Comparison of ENCODE assay signal across 1 cellular context in the genomic region with DNA sequence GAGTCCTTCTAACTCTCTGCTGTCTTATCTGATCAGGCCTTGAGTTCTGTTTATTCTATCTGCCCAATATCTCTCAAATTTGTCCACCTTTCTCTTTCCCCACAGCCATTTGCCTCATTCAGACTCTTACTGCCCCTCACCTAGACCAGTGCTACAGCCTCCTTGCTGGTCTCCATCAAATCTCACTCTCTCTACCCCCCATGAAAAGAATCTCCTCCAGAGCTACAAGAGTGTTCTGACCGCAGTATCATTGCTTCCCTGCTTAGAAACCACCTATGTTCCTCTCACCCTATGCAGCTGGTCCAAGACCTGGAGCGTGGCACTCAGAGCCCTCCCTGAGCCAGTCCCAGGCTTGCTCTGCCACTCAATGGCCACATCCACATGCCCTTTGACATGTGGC.
TF ChIP-seq lines count a peak whose summit lies in the region.

No MANE protein-coding gene starts in this region.

TF ChIP-seq in H1, 55 proteins besides CTCF, POLR2A, EP300 and RAD21:
- TF ChIP-seq POU5F1 (IDR thresholded peaks at IDR 0.05; ENCODE audit: low read depth, low read length) (no peak), CHD2 (IDR thresholded peaks at IDR 0.05; ENCODE audit: low read length) (no peak), NRF1 (IDR thresholded peaks at IDR 0.05; ENCODE audit: low read depth, low read length) (no peak), CREB1 (IDR thresholded peaks at IDR 0.05) (no peak), PHF8 (conservative IDR thresholded peaks at IDR 0.05; ENCODE audit: low read depth, low read length) (no peak), RBBP5 (IDR thresholded peaks at IDR 0.05; ENCODE audit: borderline replicate concordance, low read depth, low read length) (no peak), BRCA1 (IDR thresholded peaks at IDR 0.05; ENCODE audit: low read depth, low read length) (no peak), JUN (IDR thresholded peaks at IDR 0.05; ENCODE audit: low read depth, low read length) (no peak), TBP (IDR thresholded peaks at IDR 0.05; ENCODE audit: low read depth, low read length) (no peak), SP1 (IDR thresholded peaks at IDR 0.05; ENCODE audit: low read depth, low read length) (no peak), CBX8 (IDR thresholded peaks at IDR 0.05; ENCODE audit: borderline replicate concordance, low read depth, low read length) (no peak), SIRT6 (IDR thresholded peaks at IDR 0.05; ENCODE audit: low read length) (no peak), KDM1A (IDR thresholded peaks at IDR 0.05; ENCODE audit: borderline replicate concordance, low read length) (no peak), SIN3A (conservative IDR thresholded peaks at IDR 0.05 in 1 of 2, IDR thresholded peaks at IDR 0.05 in 1 of 2; ENCODE audit: low read depth in 1 of 2, low read length in 2 of 2) (no peak), SRF (IDR thresholded peaks at IDR 0.05; ENCODE audit: low read depth, low read length) (no peak), HDAC6 (IDR thresholded peaks at IDR 0.05; ENCODE audit: low read depth, low read length) (no peak), BCL11A (IDR thresholded peaks at IDR 0.05; ENCODE audit: low read depth in 2 of 2, low read length in 2 of 2) (no peak), SAP30 (IDR thresholded peaks at IDR 0.05; ENCODE audit: insufficient read depth, insufficient replicate concordance, low read length) (no peak), CTBP2 (IDR thresholded peaks at IDR 0.05; ENCODE audit: borderline replicate concordance, insufficient read depth, insufficient read length, low read length) (no peak)
TF ChIP-seq in H1: peak in this region for 0.
